Comparison of ENCODE assay signal across 9 cellular contexts in genomic region chr1:226940806-226941067, GRCh38. TPM values are rescaled to one million over a fixed set of nuclear protein-coding genes. Genes with fewer than 3 reads are reported as not detected.
DNase-seq lines count a peak whose midpoint lies in the region; ATAC-seq and TF ChIP-seq lines count a peak whose summit lies in the region.
"Had no signal": no experiment of that assay in that cellular context is flagged by ENCODE, and none has a peak within 500 bp of the region (broad histone marks: within the 10 kb centered on the region; RNA-seq: fewer than 3 reads in every experiment).

No MANE protein-coding gene starts in this region.

- POLR2A ChIA-PET in BJ (lab: Charles Lee): no interaction called here
- POLR2A ChIA-PET in GM10248 (lab: Yijun Ruan, JAX): no interaction called here

- peak overlapping the region; percentile 49; the same call in 1 of the 2 replicates for H3K27ac ChIP-seq in MM.1S (ENCODE audit: low read length)
- no peak overlapping the region for H3K27ac ChIP-seq in ectodermal cell (ENCODE audit: insufficient read depth, low read depth, low read length, poor library complexity, severe bottlenecking)

- no peaks in the 10 kb centered on the region for H3K9me3 ChIP-seq in MM.1S (replicated peaks; ENCODE audit: insufficient read depth, low read length)
- no peaks in the 10 kb centered on the region for H3K9me3 ChIP-seq in ectodermal cell (ENCODE audit: control insufficient read depth, low read length)

- ATAC-seq in GM19395 (IDR thresholded peaks at IDR 0.05; ENCODE audit: unreplicated experiment): no peak

- DNase-seq in BJ (ENCODE audit: low read depth) (no peak), MM.1S (no peak), nephron progenitor cell (no peak), GM10248 (ENCODE audit: extremely low spot score) (no peak), NCI-H1092 treated with DMSO at 0.1 percent for 48 hours (lab: John Stamatoyannopoulos, UW) (no peak), NCI-H526 treated with DMSO at 0.1 percent for 48 hours (lab: John Stamatoyannopoulos, UW) (no peak)
- DNase-seq: NCI-H774 had no signal

- H3F3A ChIP-seq in MM.1S (ENCODE audit: insufficient read depth, low read length): peaks cover 17% of the 10 kb centered on the region

- H3K36me3 ChIP-seq in BJ (ENCODE audit: control insufficient read depth, insufficient read depth, low read length): no peaks in the 10 kb centered on the region
- H3K36me3 ChIP-seq in MM.1S (replicated peaks; ENCODE audit: insufficient read depth, low read length): no peaks in the 10 kb centered on the region
- H3K36me3 ChIP-seq in ectodermal cell (ENCODE audit: control insufficient read depth, insufficient read depth, low read length): no peaks in the 10 kb centered on the region

- peak overlapping the region; percentile 84 for H3K9ac ChIP-seq in MM.1S (ENCODE audit: low read length)

- H3K4me2 ChIP-seq in MM.1S (ENCODE audit: low read depth, low read length): peak overlapping the region; percentile 98

- no peak for TF ChIP-seq CTCF in BJ (IDR thresholded peaks at IDR 0.05; ENCODE audit: insufficient read depth, low read depth, low read length)
- TF ChIP-seq CTCF in MM.1S (IDR thresholded peaks at IDR 0.05; ENCODE audit: low read length): no peak
- TF ChIP-seq CTCF in nephron progenitor cell (IDR thresholded peaks at IDR 0.05): no peak
- no peak for TF ChIP-seq CTCF in GM10248 (IDR thresholded peaks at IDR 0.05; ENCODE audit: control extremely low read depth, extremely low read depth, low read depth, missing control alignments)

- peaks cover 22% of the 10 kb centered on the region for H3K27me3 Mint-ChIP-seq in nephron progenitor cell (ENCODE audit: low read depth, poor library complexity)

- H3K4me1 ChIP-seq in MM.1S (ENCODE audit: low read length) (peaks cover 19% of the 10 kb centered on the region), ectodermal cell (ENCODE audit: control insufficient read depth, insufficient read depth, low read length) (peaks cover 12% of the 10 kb centered on the region)

- peak overlapping the region; percentile 87 for H3K4me3 Mint-ChIP-seq in nephron progenitor cell

- no peaks in the 10 kb centered on the region for H3K9me2 ChIP-seq in MM.1S (replicated peaks; ENCODE audit: insufficient read depth, low read length)

- H3K27ac Mint-ChIP-seq in nephron progenitor cell: no peak overlapping the region

- 0 out of 2 replicates have a peak, but pooled peaks cover 2% of the 10 kb centered on the region for H3K27me3 ChIP-seq in BJ (ENCODE audit: control insufficient read depth, insufficient read depth, low read length)
- H3K27me3 ChIP-seq in MM.1S (replicated peaks; ENCODE audit: insufficient read depth, low read length): no peaks in the 10 kb centered on the region
- H3K27me3 ChIP-seq in ectodermal cell (ENCODE audit: control insufficient read depth, insufficient read depth, low read length, poor library complexity, severe bottlenecking): no peaks in the 10 kb centered on the region

- peaks cover 12% of the 10 kb centered on the region for H3K9me3 Mint-ChIP-seq in nephron progenitor cell

- peaks cover 56% of the 10 kb centered on the region for H3K79me2 ChIP-seq in MM.1S (ENCODE audit: low read length)

- H3K4me1 Mint-ChIP-seq in nephron progenitor cell: peaks cover 66% of the 10 kb centered on the region

- peak overlapping the region; percentile 92 for H2AFZ ChIP-seq in MM.1S (ENCODE audit: low read length)

- CTCF ChIA-PET in BJ (lab: Yijun Ruan, JAX) (interaction anchor here (0.6 to 1.0 kb wide), 2 partner anchors 394 to 409 kb away, joined by 3 to 5 read pairs; no protein-coding TSS in a partner anchor), GM10248 (lab: Yijun Ruan, JAX) (interaction anchor here (0.8 to 2.0 kb wide), 2 partner anchors 9 to 43 kb away, joined by 3 to 7 read pairs; no protein-coding TSS in a partner anchor)

- peaks cover 11% of the 10 kb centered on the region for H3K36me3 Mint-ChIP-seq in nephron progenitor cell (ENCODE audit: low read depth)

- peak overlapping the region; percentile 69 for H3K4me3 ChIP-seq in BJ (ENCODE audit: low read depth, low read length)
- peak overlapping the region; percentile 94 for H3K4me3 ChIP-seq in MM.1S (ENCODE audit: low read length)
- H3K4me3 ChIP-seq in ectodermal cell (ENCODE audit: insufficient read depth, low read depth, low read length): peak overlapping the region; percentile 69

- H4K20me1 ChIP-seq in MM.1S (ENCODE audit: insufficient read depth, low read length): no peaks in the 10 kb centered on the region

- 61 to 62% methylated on average over 6 of the region's 6 CpGs for whole genome bisulfite sequencing in ectodermal cell, 2 experiments

RNA-seq across cellular contexts. Expression of gene COQ8A, which starts 0.6 kb away (rescaled TPM):
- polyA plus RNA-seq in BJ (2011; rRNA removed): 4.7 and 6.8 TPM in 2 replicates
- polyA minus RNA-seq in BJ (2011; rRNA and poly(A)+ RNA removed): 2.9 and 4.4 TPM in 2 replicates
- 22.3 TPM for polyA plus RNA-seq in ectodermal cell (2013, experiment 1 of 4)
- 22.3 TPM for polyA plus RNA-seq in ectodermal cell (2013, experiment 2 of 4)
- polyA plus RNA-seq in ectodermal cell (2013, experiment 3 of 4): 20.5 TPM
- polyA plus RNA-seq in ectodermal cell (2013, experiment 4 of 4): 21.3 TPM
